ENCODE assay signal across 8 cellular contexts in genomic region chr19:46955114-46955812, GRCh38.
DNase-seq lines count a peak whose midpoint lies in the region; ATAC-seq and TF ChIP-seq lines count a peak whose summit lies in the region.

No MANE protein-coding gene starts in this region.

- H3K36me3 Mint-ChIP-seq in T-cell, result peaks cover 16% of the 10 kb centered on the region
- peaks cover 8% of the 10 kb centered on the region for H3K36me3 Mint-ChIP-seq in progenitor cell of endocrine pancreas (ENCODE audit: insufficient read depth)

- TF ChIP-seq POLR2A in gastrocnemius medialis (IDR thresholded peaks at IDR 0.05), result no peak

- no peaks in the 10 kb centered on the region for H3K9me3 Mint-ChIP-seq in T-cell
- no peaks in the 10 kb centered on the region for H3K9me3 Mint-ChIP-seq in progenitor cell of endocrine pancreas (ENCODE audit: low read depth)

- peak in 14 of 34 experiments; percentile 8 to 39 (median 20) for DNase-seq in T-cell
- peak; percentile 60 for DNase-seq in dedifferentiated amniotic fluid mesenchymal stem cell (ENCODE audit: extremely low spot score)
- no peak for DNase-seq in progenitor cell of endocrine pancreas (ENCODE audit: low spot score, unreplicated experiment)
- no peak for DNase-seq in SHP77 treated with DMSO at 0.1 percent for 48 hours (lab: John Stamatoyannopoulos, UW)
- DNase-seq in NCI-H128 (lab: John Stamatoyannopoulos, UW; ENCODE audit: unreplicated experiment), result no peak
- DNase-seq in gastrocnemius medialis, result no peak
- DNase-seq in NCI-H526 treated with DMSO at 0.1 percent for 48 hours (lab: John Stamatoyannopoulos, UW), result no peak

- peaks cover 38 to 40% of the 10 kb centered on the region in 2 donors for H3K4me1 ChIP-seq in gastrocnemius medialis

- TF ChIP-seq CTCF in progenitor cell of endocrine pancreas (IDR thresholded peaks at IDR 0.05; ENCODE audit: unreplicated experiment) (no peak), gastrocnemius medialis (IDR thresholded peaks at IDR 0.05 in 4 of 5, conservative IDR thresholded peaks at IDR 0.05 in 1 of 5) (no peak)

- intact Hi-C loops in gastrocnemius medialis (cut with DNase I; ENCODE audit: low total_unique reads), result no loop called here

- ATAC-seq in HG03108 (IDR thresholded peaks at IDR 0.05; ENCODE audit: unreplicated experiment) (peak; percentile 14), T-cell (replicated peaks in 1 of 4) (peak; percentile 88 to 92 (median 90)), gastrocnemius medialis (no peak)

- no peak overlapping the region for H3K27ac ChIP-seq in gastrocnemius medialis

- CTCF ChIA-PET in T-cell (lab: Charles Lee), result interaction anchor here in 1 of 2 donors (0.5 to 1.1 kb wide), 4 partner anchors 15 to 231 kb away, joined by 3 to 4 read pairs (median 3); no protein-coding TSS in a partner anchor

- peaks cover 46 to 78% (median 75%) of the 10 kb centered on the region in 3 donors for H3K4me1 Mint-ChIP-seq in T-cell
- H3K4me1 Mint-ChIP-seq in progenitor cell of endocrine pancreas (ENCODE audit: low read depth), result peaks cover 38% of the 10 kb centered on the region

- no peaks in the 10 kb centered on the region for H3K36me3 ChIP-seq in gastrocnemius medialis

- H3K4me3 Mint-ChIP-seq in T-cell, result peak overlapping the region; percentile 69 to 80 (median 77)
- no peak overlapping the region for H3K4me3 Mint-ChIP-seq in progenitor cell of endocrine pancreas (ENCODE audit: low read depth)

- H3K4me3 ChIP-seq in gastrocnemius medialis, result no peak overlapping the region

- H3K9me3 ChIP-seq in gastrocnemius medialis, result no peaks in the 10 kb centered on the region

- POLR2A ChIA-PET in T-cell (lab: Charles Lee), result interaction anchor here in 1 of 2 donors (0.6 kb wide), 1 partner anchor 22 kb away, joined by 4 read pairs; no protein-coding TSS in a partner anchor

- no peaks in the 10 kb centered on the region for H3K27me3 Mint-ChIP-seq in T-cell
- H3K27me3 Mint-ChIP-seq in progenitor cell of endocrine pancreas, result no peaks in the 10 kb centered on the region

- peak overlapping the region; percentile 89 to 95 for H3K27ac Mint-ChIP-seq in T-cell
- peak overlapping the region; percentile 90 for H3K27ac Mint-ChIP-seq in progenitor cell of endocrine pancreas

- in situ Hi-C loops in gastrocnemius medialis (cut with MboI; ENCODE audit: low sequenced_read_pairs in 4 of 4), result no loop called here

- H3K27me3 ChIP-seq in gastrocnemius medialis, result no peaks in the 10 kb centered on the region

Comparison
In these comparisons a context has a peak if more than half of its experiments do, and no peak if none do; other contexts are left out.
1. ATAC-seq: peak in HG03108 (single experiment) and T-cell (4 of 4); none in gastrocnemius medialis (0 of 2).